ENCODE assay signal across 7 cellular contexts in the genomic region with DNA sequence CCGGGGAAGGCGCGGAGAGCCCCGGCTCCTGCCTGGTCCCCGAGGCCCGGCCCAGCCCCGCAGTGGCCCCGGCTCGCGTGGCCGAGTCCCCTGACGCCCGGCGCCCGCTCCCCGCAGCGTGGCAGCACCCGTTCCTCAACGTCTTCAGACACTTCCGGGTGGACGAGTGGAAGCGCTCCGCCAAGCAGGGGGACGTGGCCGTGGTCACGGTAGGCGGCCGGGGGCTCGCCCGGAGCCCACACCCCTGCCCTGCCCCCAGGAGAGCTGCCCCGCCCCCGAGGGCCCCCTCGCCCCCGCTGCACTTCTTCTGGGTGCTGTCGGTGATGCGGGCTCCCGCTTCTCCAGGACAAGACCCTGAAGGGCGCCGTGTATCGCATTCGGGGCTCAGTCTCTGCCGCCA. TPM values are rescaled to one million over a fixed set of nuclear protein-coding genes. Genes with fewer than 3 reads are reported as not detected.
DNase-seq lines count a peak whose midpoint lies in the region; ATAC-seq and TF ChIP-seq lines count a peak whose summit lies in the region.

No MANE protein-coding gene starts in this region.

- 4 to 9% (median 5%) methylated on average over 20 to 42 of the region's 42 CpGs for WGBS in spleen, 5 donors

- TF ChIP-seq CTCF in WTC11 (IDR thresholded peaks at IDR 0.05): no peak
- no peak for TF ChIP-seq CTCF in spleen (IDR thresholded peaks at IDR 0.05 in 8 of 11, conservative IDR thresholded peaks at IDR 0.05 in 3 of 11)

- no peaks in the 10 kb centered on the region for H3K27me3 ChIP-seq in spleen (replicated peaks in 1 of 7)

- CTCF ChIA-PET in WTC11 (lab: Charles Lee): interaction anchor here (0.6 to 6.4 kb wide), 17 partner anchors 10 to 258 kb away, joined by 3 to 54 read pairs (median 5); a partner anchor contains a TSS

- ATAC-seq in GM18505 (IDR thresholded peaks at IDR 0.05; ENCODE audit: unreplicated experiment) (peak; percentile 13), HG02943 (IDR thresholded peaks at IDR 0.05; ENCODE audit: low read depth, unreplicated experiment) (peak; percentile 8), WTC11 (no peak), left ventricle myocardium superior (peak; percentile 0), HG03196 (IDR thresholded peaks at IDR 0.05; ENCODE audit: unreplicated experiment) (no peak)

- H3K36me3 ChIP-seq in spleen: peaks cover 0 to 21% (median 0%) of the 10 kb centered on the region in 6 donors

- POLR2A ChIA-PET in WTC11 (lab: Charles Lee): interaction anchor here (0.8 kb wide), 2 partner anchors 11 to 12 kb away, joined by 3 read pairs; no protein-coding TSS in a partner anchor

- intact Hi-C loops in left ventricle myocardium superior (cut with micrococcal nuclease): no loop called here
- intact Hi-C loops in spleen (cut with DNase I; ENCODE audit: low total_unique reads): no loop called here

- H3K4me3 Mint-ChIP-seq in WTC11: peak overlapping the region; percentile 64

- H3K27ac ChIP-seq in spleen: peak overlapping the region in 6 of 8 donors; percentile 80 to 96 (median 90)

- H3K36me3 Mint-ChIP-seq in WTC11: no peaks in the 10 kb centered on the region

- H3K4me1 Mint-ChIP-seq in WTC11: peaks cover 5% of the 10 kb centered on the region; the same call in 1 of the 2 replicates

- H3K9me3 ChIP-seq in spleen: no peaks in the 10 kb centered on the region

- H3K4me1 ChIP-seq in spleen: peaks cover 13 to 56% (median 47%) of the 10 kb centered on the region in 6 donors

- H3K9me3 Mint-ChIP-seq in WTC11: no peaks in the 10 kb centered on the region

- no peaks in the 10 kb centered on the region for H3K27me3 Mint-ChIP-seq in WTC11 (ENCODE audit: low read depth)

- TF ChIP-seq POLR2A in GM18505 (IDR thresholded peaks at IDR 0.05; ENCODE audit: borderline replicate concordance, extremely low read depth, insufficient read depth, insufficient read length): no peak
- TF ChIP-seq POLR2A in spleen (IDR thresholded peaks at IDR 0.05): no peak

- DNase-seq in WTC11 (ENCODE audit: low spot score): no peak
- DNase-seq in left ventricle myocardium superior: no peak
- DNase-seq in spleen: peak; percentile 88
- DNase-seq in GF-D8 (lab: John Stamatoyannopoulos, UW): no peak

- H3K4me3 ChIP-seq in spleen: peak overlapping the region; percentile 52 to 94 (median 84)

- no peak overlapping the region for H3K27ac Mint-ChIP-seq in WTC11

TF ChIP-seq in WTC11, 78 proteins besides CTCF, POLR2A, EP300 and RAD21:
- TF ChIP-seq, protein P1, sequence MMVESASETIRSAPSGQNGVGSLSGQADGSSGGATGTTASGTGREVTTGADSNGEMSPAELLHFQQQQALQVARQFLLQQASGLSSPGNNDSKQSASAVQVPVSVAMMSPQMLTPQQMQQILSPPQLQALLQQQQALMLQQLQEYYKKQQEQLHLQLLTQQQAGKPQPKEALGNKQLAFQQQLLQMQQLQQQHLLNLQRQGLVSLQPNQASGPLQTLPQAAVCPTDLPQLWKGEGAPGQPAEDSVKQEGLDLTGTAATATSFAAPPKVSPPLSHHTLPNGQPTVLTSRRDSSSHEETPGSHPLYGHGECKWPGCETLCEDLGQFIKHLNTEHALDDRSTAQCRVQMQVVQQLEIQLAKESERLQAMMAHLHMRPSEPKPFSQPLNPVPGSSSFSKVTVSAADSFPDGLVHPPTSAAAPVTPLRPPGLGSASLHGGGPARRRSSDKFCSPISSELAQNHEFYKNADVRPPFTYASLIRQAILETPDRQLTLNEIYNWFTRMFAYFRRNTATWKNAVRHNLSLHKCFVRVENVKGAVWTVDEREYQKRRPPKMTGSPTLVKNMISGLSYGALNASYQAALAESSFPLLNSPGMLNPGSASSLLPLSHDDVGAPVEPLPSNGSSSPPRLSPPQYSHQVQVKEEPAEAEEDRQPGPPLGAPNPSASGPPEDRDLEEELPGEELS (CRISPR knock-in tag; IDR thresholded peaks at IDR 0.05): no peak
- no peak for TF ChIP-seq RORB (CRISPR knock-in tag; IDR thresholded peaks at IDR 0.05)
- no peak for TF ChIP-seq ZNF138 (CRISPR knock-in tag; conservative IDR thresholded peaks at IDR 0.05)
- TF ChIP-seq, protein P2, sequence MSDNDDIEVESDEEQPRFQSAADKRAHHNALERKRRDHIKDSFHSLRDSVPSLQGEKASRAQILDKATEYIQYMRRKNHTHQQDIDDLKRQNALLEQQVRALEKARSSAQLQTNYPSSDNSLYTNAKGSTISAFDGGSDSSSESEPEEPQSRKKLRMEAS (CRISPR knock-in tag; IDR thresholded peaks at IDR 0.05): no peak
- no peak for TF ChIP-seq JUN (CRISPR knock-in tag; IDR thresholded peaks at IDR 0.05)
- no peak for TF ChIP-seq NFYB (CRISPR knock-in tag; conservative IDR thresholded peaks at IDR 0.05; ENCODE audit: low read depth)
- TF ChIP-seq ELF4 (CRISPR knock-in tag; IDR thresholded peaks at IDR 0.05; ENCODE audit: low read depth): no peak
- TF ChIP-seq ZNF423 (CRISPR knock-in tag; IDR thresholded peaks at IDR 0.05): no peak
- TF ChIP-seq, protein P3, sequence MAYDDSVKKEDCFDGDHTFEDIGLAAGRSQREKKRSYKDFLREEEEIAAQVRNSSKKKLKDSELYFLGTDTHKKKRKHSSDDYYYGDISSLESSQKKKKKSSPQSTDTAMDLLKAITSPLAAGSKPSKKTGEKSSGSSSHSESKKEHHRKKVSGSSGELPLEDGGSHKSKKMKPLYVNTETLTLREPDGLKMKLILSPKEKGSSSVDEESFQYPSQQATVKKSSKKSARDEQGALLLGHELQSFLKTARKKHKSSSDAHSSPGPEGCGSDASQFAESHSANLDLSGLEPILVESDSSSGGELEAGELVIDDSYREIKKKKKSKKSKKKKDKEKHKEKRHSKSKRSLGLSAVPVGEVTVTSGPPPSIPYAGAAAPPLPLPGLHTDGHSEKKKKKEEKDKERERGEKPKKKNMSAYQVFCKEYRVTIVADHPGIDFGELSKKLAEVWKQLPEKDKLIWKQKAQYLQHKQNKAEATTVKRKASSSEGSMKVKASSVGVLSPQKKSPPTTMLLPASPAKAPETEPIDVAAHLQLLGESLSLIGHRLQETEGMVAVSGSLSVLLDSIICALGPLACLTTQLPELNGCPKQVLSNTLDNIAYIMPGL (CRISPR knock-in tag; IDR thresholded peaks at IDR 0.05): no peak
- TF ChIP-seq, protein P4, sequence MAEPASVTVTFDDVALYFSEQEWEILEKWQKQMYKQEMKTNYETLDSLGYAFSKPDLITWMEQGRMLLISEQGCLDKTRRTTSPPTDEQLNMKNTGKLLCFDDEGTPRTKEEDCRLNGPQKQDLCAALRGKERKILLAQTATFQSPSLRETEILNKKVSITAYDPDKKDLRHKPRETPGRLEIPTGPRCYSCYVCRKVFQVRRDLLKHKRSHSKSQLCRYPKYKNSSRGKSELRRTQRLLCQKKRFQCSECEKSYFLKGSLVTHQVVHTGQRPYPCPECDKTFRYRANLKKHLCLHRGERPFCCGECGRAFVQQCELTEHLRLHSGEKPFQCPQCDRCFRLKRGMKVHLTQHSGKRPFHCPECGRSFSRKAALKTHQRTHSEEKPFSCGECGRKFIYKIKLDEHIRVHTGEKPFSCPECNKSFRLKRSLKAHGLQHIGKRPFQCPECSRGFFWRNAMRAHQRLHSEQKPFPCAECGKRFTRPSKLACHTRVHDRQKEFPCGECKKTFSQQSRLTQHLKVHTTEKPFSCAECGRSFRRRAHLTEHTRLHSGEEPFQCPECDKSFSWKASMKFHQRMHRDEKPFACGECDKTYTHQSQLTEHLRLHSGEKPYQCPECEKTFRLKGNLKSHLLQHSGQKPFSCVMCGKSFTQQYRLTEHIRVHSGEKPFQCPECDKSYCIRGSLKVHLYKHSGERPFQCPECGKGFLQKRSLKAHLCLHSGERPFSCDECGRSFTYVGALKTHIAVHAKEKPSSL (CRISPR knock-in tag; conservative IDR thresholded peaks at IDR 0.05): no peak
- no peak for TF ChIP-seq TCF7 (CRISPR knock-in tag; IDR thresholded peaks at IDR 0.05; ENCODE audit: low read depth)
- TF ChIP-seq, protein P5, sequence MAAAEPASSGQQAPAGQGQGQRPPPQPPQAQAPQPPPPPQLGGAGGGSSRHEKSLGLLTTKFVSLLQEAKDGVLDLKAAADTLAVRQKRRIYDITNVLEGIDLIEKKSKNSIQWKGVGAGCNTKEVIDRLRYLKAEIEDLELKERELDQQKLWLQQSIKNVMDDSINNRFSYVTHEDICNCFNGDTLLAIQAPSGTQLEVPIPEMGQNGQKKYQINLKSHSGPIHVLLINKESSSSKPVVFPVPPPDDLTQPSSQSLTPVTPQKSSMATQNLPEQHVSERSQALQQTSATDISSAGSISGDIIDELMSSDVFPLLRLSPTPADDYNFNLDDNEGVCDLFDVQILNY (CRISPR knock-in tag; IDR thresholded peaks at IDR 0.05): no peak

RNA-seq across cellular contexts. Expression of a gene that starts 0.5 kb away (rescaled TPM):
- 66.2 to 75.8 TPM (median 69.6 TPM) in 3 replicates for total RNA-seq in WTC11 (2021)
- total RNA-seq in left ventricle myocardium superior: 10.9 TPM
- 10 to 100 TPM in 6 of 7 donors, 1 to 10 TPM in 1; 7.9 to 30.2 (median 16.7) TPM for total RNA-seq in spleen
- polyA plus RNA-seq in spleen: 10 to 100 TPM; 10.3 to 25.1 (median 22.1) TPM

RNA-seq across cellular contexts. Expression of a gene that starts 8.0 kb away (rescaled TPM):
- total RNA-seq in WTC11 (2021): 63.3 to 76.0 TPM (median 66.7 TPM) in 3 replicates
- total RNA-seq in left ventricle myocardium superior: 187 TPM
- total RNA-seq in spleen: 10 to 100 TPM; 23.6 to 45.8 (median 36.1) TPM
- 100 to 1,000 TPM in 1 of 3 donors, 10 to 100 TPM in 2; 56.5 to 106 (median 80.8) TPM for polyA plus RNA-seq in spleen

RNA-seq across cellular contexts. Expression of a gene that starts 13.5 kb away (rescaled TPM):
- 115 to 121 TPM (median 115 TPM) in 3 replicates for total RNA-seq in WTC11 (2021)
- 62.2 TPM for total RNA-seq in left ventricle myocardium superior
- 10 to 100 TPM; 39.6 to 78.4 (median 46.0) TPM for total RNA-seq in spleen
- polyA plus RNA-seq in spleen: 100 to 1,000 TPM; 114 to 165 (median 133) TPM

RNA-seq across cellular contexts. Expression of a gene that starts 18.3 kb away (rescaled TPM):
- total RNA-seq in WTC11 (2021): 245 to 285 TPM (median 250 TPM) in 3 replicates
- 88.8 TPM for total RNA-seq in left ventricle myocardium superior
- total RNA-seq in spleen: 100 to 1,000 TPM in 5 of 7 donors, 10 to 100 TPM in 2; 71.3 to 152 (median 131) TPM
- 100 to 1,000 TPM; 139 to 309 (median 245) TPM for polyA plus RNA-seq in spleen

RNA-seq across cellular contexts. Expression of a gene that starts 18.9 kb away (rescaled TPM):
- total RNA-seq in WTC11 (2021): 12.3 to 18.6 TPM (median 17.3 TPM) in 3 replicates
- 0.10 TPM for total RNA-seq in left ventricle myocardium superior
- total RNA-seq in spleen: 1 to 10 TPM in 3 of 7 donors, under 1 TPM in 4; 0.49 to 1.5 (median 0.95) TPM
- 1 to 10 TPM in 1 of 3 donors, under 1 TPM in 2; 0.15 to 1.8 (median 0.30) TPM for polyA plus RNA-seq in spleen

Comparison
In these comparisons a context has a peak if more than half of its experiments do, and no peak if none do; other contexts are left out.
1. ATAC-seq: peak in GM18505 (single experiment), HG02943 (single experiment) and left ventricle myocardium superior (single experiment); none in WTC11 (single experiment) and HG03196 (single experiment).